Comparison of ENCODE assay signal across 15 cellular contexts in genomic region chr16:10897134-10897533, GRCh38. TPM values are rescaled to one million over a fixed set of nuclear protein-coding genes. Genes with fewer than 3 reads are reported as not detected.
DNase-seq lines count a peak whose midpoint lies in the region; ATAC-seq and TF ChIP-seq lines count a peak whose summit lies in the region.
"Had no signal": no experiment of that assay in that cellular context is flagged by ENCODE, and none has a peak within 500 bp of the region (broad histone marks: within the 10 kb centered on the region; RNA-seq: fewer than 3 reads in every experiment).

No MANE protein-coding gene starts in this region.

- intact Hi-C loops in body of pancreas (cut with DNase I) = no loop called here

- H3K4me1 ChIP-seq in Peyer's patch = peaks cover 0 to 9% (median 0%) of the 10 kb centered on the region in 4 donors
- no peaks in the 10 kb centered on the region for H3K4me1 ChIP-seq in body of pancreas

- DNase-seq in Peyer's patch = peak in 2 of 3 donors; percentile 65 to 68
- DNase-seq in cerebellar cortex (ENCODE audit: low spot score) = no peak
- DNase-seq in body of pancreas = no peak
- no peak for DNase-seq in middle frontal gyrus (ENCODE audit: extremely low spot score, low spot score)
- no peak for DNase-seq in activated effector memory CD4-positive, alpha-beta T cell treated with Interleukin-2 at 50 U/mL for 16 hours
- DNase-seq: amniotic stem cell, NCI-H2171, nephron progenitor cell, upper lobe of left lung had no signal

- H3K27ac ChIP-seq in Peyer's patch (peak overlapping the region in 1 of 4 donors; percentile 61), body of pancreas (peak overlapping the region in 1 of 4 donors; percentile 14)
- H3K27ac ChIP-seq: KMS-11 had no signal

- peak; percentile 71 for ATAC-seq in GM18498 (IDR thresholded peaks at IDR 0.05; ENCODE audit: unreplicated experiment)
- ATAC-seq in GM21390 (IDR thresholded peaks at IDR 0.05; ENCODE audit: unreplicated experiment) = peak; percentile 62
- peak; percentile 70 for ATAC-seq in HG03066 (IDR thresholded peaks at IDR 0.05; ENCODE audit: low read depth, unreplicated experiment)
- ATAC-seq in body of pancreas = no peak

- H3K27me3 ChIP-seq in Peyer's patch (no peaks in the 10 kb centered on the region), body of pancreas (no peaks in the 10 kb centered on the region)
- H3K27me3 ChIP-seq: upper lobe of left lung had no signal

- peaks cover 0 to 26% (median 0%) of the 10 kb centered on the region in 3 donors for H3K36me3 ChIP-seq in Peyer's patch
- peaks cover 0 to 2% of the 10 kb centered on the region in 2 donors for H3K36me3 ChIP-seq in body of pancreas (replicated peaks in 1 of 2; ENCODE audit: insufficient read depth in 1 of 2, low read depth in 2 of 2)

- no peaks in the 10 kb centered on the region for H3K9me3 ChIP-seq in Peyer's patch
- no peaks in the 10 kb centered on the region for H3K9me3 ChIP-seq in body of pancreas
- H3K9me3 ChIP-seq: upper lobe of left lung had no signal

- 62 to 73% methylated on average over 5 of the region's 5 CpGs for WGBS in body of pancreas, 2 donors

- TF ChIP-seq POLR2A in Peyer's patch (IDR thresholded peaks at IDR 0.05) = no peak
- TF ChIP-seq POLR2A in body of pancreas (IDR thresholded peaks at IDR 0.05) = no peak

- H3K4me3 ChIP-seq in Peyer's patch (no peak overlapping the region), body of pancreas (no peak overlapping the region)
- H3K4me3 ChIP-seq: skin epidermis, upper lobe of left lung had no signal

- TF ChIP-seq CTCF in Peyer's patch (IDR thresholded peaks at IDR 0.05) (no peak), body of pancreas (IDR thresholded peaks at IDR 0.05) (no peak)

RNA-seq across cellular contexts. Expression of gene CIITA, which starts 20.1 kb away (rescaled TPM):
- total RNA-seq in Peyer's patch (100 to 1,000 TPM in 1 of 4 donors, 10 to 100 TPM in 3; 27.7 to 107 (median 60.9) TPM), body of pancreas (1 to 10 TPM; 6.5 to 6.6 TPM)
- total RNA-seq: Daoy had no signal

RNA-seq across cellular contexts. Expression of gene DEXI, which starts 45.1 kb away (rescaled TPM):
- total RNA-seq in Peyer's patch (10 to 100 TPM; 39.8 to 69.3 (median 60.9) TPM), body of pancreas (10 to 100 TPM; 29.8 to 51.1 TPM)

RNA-seq across cellular contexts. Expression of gene CLEC16A, which starts 47.2 kb away (rescaled TPM):
- total RNA-seq in Peyer's patch (100 to 1,000 TPM in 1 of 4 donors, 10 to 100 TPM in 3; 37.8 to 139 (median 64.3) TPM), body of pancreas (10 to 100 TPM; 15.0 to 21.4 TPM)

Comparison
In these comparisons a context has a peak if more than half of its experiments do, and no peak if none do; other contexts are left out.
1. DNase-seq: peak in Peyer's patch (2 of 3); none in cerebellar cortex (single experiment), body of pancreas (0 of 4), middle frontal gyrus (single experiment) and activated effector memory CD4-positive, alpha-beta T cell treated with Interleukin-2 at 50 U/mL for 16 hours (single experiment).